Comparison of ENCODE assay signal across 24 cellular contexts in the genomic region with DNA sequence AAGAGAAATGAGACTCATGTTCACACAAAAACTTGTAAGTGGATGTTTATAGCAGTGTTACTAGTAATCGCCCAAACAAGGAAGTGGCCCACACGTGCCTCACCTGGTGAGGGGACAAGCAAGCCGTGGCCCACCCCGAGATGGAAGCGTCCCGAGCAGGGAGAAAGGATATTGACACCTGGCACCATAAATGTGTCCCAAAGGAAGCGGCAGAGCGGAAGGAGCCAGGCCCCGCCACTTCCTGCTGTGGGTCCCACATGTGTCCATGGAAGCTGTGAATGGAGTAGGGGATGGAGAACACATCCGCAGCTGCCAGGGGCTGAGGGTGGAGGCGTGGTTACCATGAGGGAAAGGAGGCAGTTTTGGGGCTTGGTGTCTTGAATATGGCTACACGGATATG. TPM values are rescaled to one million over a fixed set of nuclear protein-coding genes. Genes with fewer than 3 reads are reported as not detected.
DNase-seq lines count a peak whose midpoint lies in the region; ATAC-seq and TF ChIP-seq lines count a peak whose summit lies in the region.
"Had no signal": no experiment of that assay in that cellular context is flagged by ENCODE, and none has a peak within 500 bp of the region (broad histone marks: within the 10 kb centered on the region; RNA-seq: fewer than 3 reads in every experiment).

No MANE protein-coding gene starts in this region.

- peaks cover 86% of the 10 kb centered on the region for H3K9me3 Mint-ChIP-seq in endodermal cell
- H3K9me3 Mint-ChIP-seq: CD8-positive, alpha-beta T cell had no signal

- in situ Hi-C loops in GM23248 (cut with MboI), result no loop called here

- H3K4me2 ChIP-seq in BLaER1 (peak overlapping the region; percentile 70), GM23248 (ENCODE audit: unreplicated experiment) (no peak overlapping the region)
- H3K4me2 ChIP-seq: A549, GM23338 had no signal

- H3K4me3 Mint-ChIP-seq in endodermal cell, result no peak overlapping the region
- H3K4me3 Mint-ChIP-seq: CD4-positive, CD25-positive, alpha-beta regulatory T cell; CD8-positive, alpha-beta T cell; GM23338; H9 had no signal

- TF ChIP-seq CTCF in endodermal cell (conservative IDR thresholded peaks at IDR 0.05), result no peak
- no peak for TF ChIP-seq CTCF in spleen (IDR thresholded peaks at IDR 0.05 in 8 of 11, conservative IDR thresholded peaks at IDR 0.05 in 3 of 11)

- intact Hi-C loops in spleen (cut with DNase I; ENCODE audit: low total_unique reads), result no loop called here

- H3K4me1 Mint-ChIP-seq in endodermal cell, result no peaks in the 10 kb centered on the region
- H3K4me1 Mint-ChIP-seq: CD4-positive, CD25-positive, alpha-beta regulatory T cell; GM23338; H9 had no signal

- no peaks in the 10 kb centered on the region for H3K9me2 ChIP-seq in GM23248 (ENCODE audit: insufficient read depth)

- H3K9ac ChIP-seq in BLaER1 (no peak overlapping the region), endodermal cell (ENCODE audit: extremely low read depth, low read length, poor library complexity, severe bottlenecking) (no peak overlapping the region), GM23248 (no peak overlapping the region)

- peaks cover 2% of the 10 kb centered on the region for H3K27me3 Mint-ChIP-seq in endodermal cell (ENCODE audit: insufficient read depth)
- H3K27me3 Mint-ChIP-seq: CD4-positive, CD25-positive, alpha-beta regulatory T cell had no signal

- no peak for TF ChIP-seq POLR2A in spleen (IDR thresholded peaks at IDR 0.05)

- H3K9me3 ChIP-seq in BLaER1 (no peaks in the 10 kb centered on the region), endodermal cell (ENCODE audit: control insufficient read depth, low read length) (no peaks in the 10 kb centered on the region), spleen (no peaks in the 10 kb centered on the region), GM23248 (ENCODE audit: low read depth) (no peaks in the 10 kb centered on the region)
- H3K9me3 ChIP-seq: A549, BE2C, Caco-2 had no signal

- peaks cover 2% of the 10 kb centered on the region for H3K36me3 Mint-ChIP-seq in endodermal cell (ENCODE audit: low read depth)
- H3K36me3 Mint-ChIP-seq: CD4-positive, CD25-positive, alpha-beta regulatory T cell; CD8-positive, alpha-beta T cell had no signal

- ATAC-seq in HG02759 (IDR thresholded peaks at IDR 0.05; ENCODE audit: unreplicated experiment), result no peak
- ATAC-seq: A549; CD8-positive, alpha-beta T cell; GM12878; GM23338; HCT116 had no signal

- H3K4me1 ChIP-seq in BLaER1, result peaks cover 34% of the 10 kb centered on the region
- no peaks in the 10 kb centered on the region for H3K4me1 ChIP-seq in endodermal cell (ENCODE audit: control insufficient read depth, insufficient read depth, low read length)
- no peaks in the 10 kb centered on the region for H3K4me1 ChIP-seq in spleen
- peaks cover 8% of the 10 kb centered on the region for H3K4me1 ChIP-seq in GM23248 (ENCODE audit: insufficient read depth)
- H3K4me1 ChIP-seq: A549, BE2C, Caco-2 had no signal

- H3K27ac Mint-ChIP-seq in endodermal cell, result no peak overlapping the region
- H3K27ac Mint-ChIP-seq: CD4-positive, CD25-positive, alpha-beta regulatory T cell; CD8-positive, alpha-beta T cell; GM23338; H9 had no signal

- H2AFZ ChIP-seq in GM23248, result no peak overlapping the region
- H2AFZ ChIP-seq: GM23338 had no signal

- peaks cover 7% of the 10 kb centered on the region; the same call in 1 of the 2 replicates for H3F3A ChIP-seq in GM23248 (ENCODE audit: insufficient read depth)

- no peaks in the 10 kb centered on the region for H3K79me2 ChIP-seq in GM23248 (ENCODE audit: insufficient read depth)

- H3K27me3 ChIP-seq in BLaER1 (no peaks in the 10 kb centered on the region), endodermal cell (ENCODE audit: control insufficient read depth, insufficient read depth, low read length, poor library complexity, severe bottlenecking) (no peaks in the 10 kb centered on the region), spleen (replicated peaks in 1 of 7) (no peaks in the 10 kb centered on the region), GM23248 (replicated peaks; ENCODE audit: insufficient read depth) (no peaks in the 10 kb centered on the region)
- H3K27me3 ChIP-seq: BE2C had no signal

- H3K36me3 ChIP-seq in BLaER1 (no peaks in the 10 kb centered on the region), endodermal cell (ENCODE audit: control insufficient read depth, insufficient read depth, low read length) (no peaks in the 10 kb centered on the region), spleen (no peaks in the 10 kb centered on the region), GM23248 (ENCODE audit: low read depth) (no peaks in the 10 kb centered on the region)
- H3K36me3 ChIP-seq: BE2C had no signal

- DNase-seq in endodermal cell (peak; percentile 25), mesenteric fat pad (ENCODE audit: low spot score) (peak; percentile 82), spleen (peak; percentile 74), epidermal melanocyte (ENCODE audit: insufficient read length, low spot score) (no peak), GM23248 (no peak)
- DNase-seq: 8988T; ACHN; AML-193; BE2C; CD4-positive, CD25-positive, alpha-beta regulatory T cell; CD8-positive, alpha-beta T cell; DMS 273 treated with DMSO at 0.1 percent for 48 hours; DMS79; EL; GDM1; H9 had no signal

- H4K20me1 ChIP-seq in BLaER1 (no peaks in the 10 kb centered on the region), GM23248 (ENCODE audit: insufficient read depth) (no peaks in the 10 kb centered on the region)

- H3K4me3 ChIP-seq in BLaER1 (no peak overlapping the region), endodermal cell (ENCODE audit: low read length) (no peak overlapping the region), spleen (no peak overlapping the region), GM23248 (no peak overlapping the region)
- H3K4me3 ChIP-seq: A549, GM12878, GM23338 had no signal

- no peak overlapping the region for H3K27ac ChIP-seq in BLaER1
- H3K27ac ChIP-seq in endodermal cell (ENCODE audit: low read depth, low read length), result no peak overlapping the region
- H3K27ac ChIP-seq in spleen, result no peak overlapping the region
- H3K27ac ChIP-seq in GM23248, result no peak overlapping the region
- H3K27ac ChIP-seq: A549, C4-2B had no signal

- 70 to 78% methylated on average over 3 to 12 of the region's 12 CpGs for WGBS in endodermal cell (ENCODE audit: insufficient coverage in 1 of 2, insufficient read length in 1 of 2), 2 experiments
- 69 to 81% (median 75%) methylated on average over 12 of the region's 12 CpGs for WGBS in spleen, 5 donors
- WGBS in GM23248 (ENCODE audit: low coverage in 1 of 2, low lambda C conversion rate in 2 of 2, missing lambda C conversion rate in 2 of 2), 2 experiments, result 74 to 77% methylated on average over 12 of the region's 12 CpGs

RNA-seq across cellular contexts. Expression of a gene that starts 18.9 kb away (rescaled TPM):
- total RNA-seq in endodermal cell (not detected), mesenteric fat pad (not detected), spleen (not detected)
- polyA plus RNA-seq in endodermal cell (2013, experiment 1 of 2), result not detected
- not detected for polyA plus RNA-seq in endodermal cell (2013, experiment 2 of 2)
- polyA plus RNA-seq in spleen (not detected), GM23248 (2016; fragmentation: Nextera tagmentation; extraction: Ambion mirVana) (not detected in 2 replicates)
- total RNA-seq in GM23248 (2014; rRNA removed; shearing (Covaris generic)), result not detected in 2 replicates
- total RNA-seq: Caco-2; CD4-positive, CD25-positive, alpha-beta regulatory T cell; CD8-positive, alpha-beta T cell; GM12878; GM23338; H9 had no signal
- polyA plus RNA-seq: A549; CD4-positive, CD25-positive, alpha-beta regulatory T cell; GM12878; GM23338 had no signal

Comparison
In these comparisons a context has a peak if more than half of its experiments do, and no peak if none do; other contexts are left out.
1. DNase-seq: peak in endodermal cell (single experiment), mesenteric fat pad (single experiment) and spleen (single experiment); none in epidermal melanocyte (single experiment) and GM23248 (single experiment).